2 cellular contexts compared by ENCODE assay signal in genomic region chrX:85114171-85114570, GRCh38.
TF ChIP-seq lines count a peak whose summit lies in the region.

No MANE protein-coding gene starts in this region.

TF ChIP-seq in A549, 52 proteins besides CTCF, POLR2A, EP300 and RAD21 (continued from another document):
- no peak for TF ChIP-seq HMGXB4 (CRISPR knock-in tag; IDR thresholded peaks at IDR 0.05; ENCODE audit: borderline replicate concordance)
- no peak for TF ChIP-seq POLR2AphosphoS2 (conservative IDR thresholded peaks at IDR 0.05; ENCODE audit: low read length)
- TF ChIP-seq JUNB (IDR thresholded peaks at IDR 0.05): no peak
- TF ChIP-seq, protein P1, sequence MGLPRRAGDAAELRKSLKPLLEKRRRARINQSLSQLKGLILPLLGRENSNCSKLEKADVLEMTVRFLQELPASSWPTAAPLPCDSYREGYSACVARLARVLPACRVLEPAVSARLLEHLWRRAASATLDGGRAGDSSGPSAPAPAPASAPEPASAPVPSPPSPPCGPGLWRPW (IDR thresholded peaks at IDR 0.05): no peak

TF ChIP-seq in WTC11, 78 proteins besides CTCF, POLR2A, EP300 and RAD21 (continued from another document):
- TF ChIP-seq AFF4 (CRISPR knock-in tag; IDR thresholded peaks at IDR 0.05; ENCODE audit: borderline replicate concordance) (no peak), NFYB (CRISPR knock-in tag; conservative IDR thresholded peaks at IDR 0.05; ENCODE audit: low read depth) (no peak), ZNF232 (CRISPR knock-in tag; IDR thresholded peaks at IDR 0.05) (no peak), HMGXB4 (CRISPR knock-in tag; IDR thresholded peaks at IDR 0.05) (no peak), SMAD4 (CRISPR knock-in tag; IDR thresholded peaks at IDR 0.05) (no peak), CREM (CRISPR knock-in tag; IDR thresholded peaks at IDR 0.05) (no peak), PRRX2 (CRISPR knock-in tag; IDR thresholded peaks at IDR 0.05) (no peak), HMGA2 (CRISPR knock-in tag; IDR thresholded peaks at IDR 0.05) (no peak), MYBL2 (CRISPR knock-in tag; IDR thresholded peaks at IDR 0.05) (no peak), PRDM15 (CRISPR knock-in tag; IDR thresholded peaks at IDR 0.05) (no peak)
- TF ChIP-seq, protein P2, sequence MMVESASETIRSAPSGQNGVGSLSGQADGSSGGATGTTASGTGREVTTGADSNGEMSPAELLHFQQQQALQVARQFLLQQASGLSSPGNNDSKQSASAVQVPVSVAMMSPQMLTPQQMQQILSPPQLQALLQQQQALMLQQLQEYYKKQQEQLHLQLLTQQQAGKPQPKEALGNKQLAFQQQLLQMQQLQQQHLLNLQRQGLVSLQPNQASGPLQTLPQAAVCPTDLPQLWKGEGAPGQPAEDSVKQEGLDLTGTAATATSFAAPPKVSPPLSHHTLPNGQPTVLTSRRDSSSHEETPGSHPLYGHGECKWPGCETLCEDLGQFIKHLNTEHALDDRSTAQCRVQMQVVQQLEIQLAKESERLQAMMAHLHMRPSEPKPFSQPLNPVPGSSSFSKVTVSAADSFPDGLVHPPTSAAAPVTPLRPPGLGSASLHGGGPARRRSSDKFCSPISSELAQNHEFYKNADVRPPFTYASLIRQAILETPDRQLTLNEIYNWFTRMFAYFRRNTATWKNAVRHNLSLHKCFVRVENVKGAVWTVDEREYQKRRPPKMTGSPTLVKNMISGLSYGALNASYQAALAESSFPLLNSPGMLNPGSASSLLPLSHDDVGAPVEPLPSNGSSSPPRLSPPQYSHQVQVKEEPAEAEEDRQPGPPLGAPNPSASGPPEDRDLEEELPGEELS (CRISPR knock-in tag; IDR thresholded peaks at IDR 0.05): no peak
- TF ChIP-seq, protein P3, sequence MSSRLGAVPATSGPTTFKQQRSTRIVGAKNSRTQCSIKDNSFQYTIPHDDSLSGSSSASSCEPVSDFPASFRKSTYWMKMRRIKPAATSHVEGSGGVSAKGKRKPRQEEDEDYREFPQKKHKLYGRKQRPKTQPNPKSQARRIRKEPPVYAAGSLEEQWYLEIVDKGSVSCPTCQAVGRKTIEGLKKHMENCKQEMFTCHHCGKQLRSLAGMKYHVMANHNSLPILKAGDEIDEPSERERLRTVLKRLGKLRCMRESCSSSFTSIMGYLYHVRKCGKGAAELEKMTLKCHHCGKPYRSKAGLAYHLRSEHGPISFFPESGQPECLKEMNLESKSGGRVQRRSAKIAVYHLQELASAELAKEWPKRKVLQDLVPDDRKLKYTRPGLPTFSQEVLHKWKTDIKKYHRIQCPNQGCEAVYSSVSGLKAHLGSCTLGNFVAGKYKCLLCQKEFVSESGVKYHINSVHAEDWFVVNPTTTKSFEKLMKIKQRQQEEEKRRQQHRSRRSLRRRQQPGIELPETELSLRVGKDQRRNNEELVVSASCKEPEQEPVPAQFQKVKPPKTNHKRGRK (CRISPR knock-in tag; IDR thresholded peaks at IDR 0.05; ENCODE audit: borderline replicate concordance): no peak
